Comparison of ENCODE assay signal across 13 cellular contexts in genomic region chr6:29828471-29828797, GRCh38. TPM values are rescaled to one million over a fixed set of nuclear protein-coding genes. Genes with fewer than 3 reads are reported as not detected.
DNase-seq lines count a peak whose midpoint lies in the region; ATAC-seq, FAIRE-seq and TF ChIP-seq lines count a peak whose summit lies in the region.
"Had no signal": no experiment of that assay in that cellular context is flagged by ENCODE, and none has a peak within 500 bp of the region (broad histone marks: within the 10 kb centered on the region; RNA-seq: fewer than 3 reads in every experiment).

No MANE protein-coding gene starts in this region.

- H3K27me3 ChIP-seq in bronchial epithelial cell (ENCODE audit: control insufficient read depth, insufficient read depth, low read length) (peaks cover 13% of the 10 kb centered on the region), subcutaneous abdominal adipose tissue (ENCODE audit: control insufficient read depth in 5 of 5, insufficient read depth in 4 of 5, low read length in 5 of 5) (peaks cover 11 to 52% (median 40%) of the 10 kb centered on the region in 5 donors), BE2C (peaks cover 25% of the 10 kb centered on the region)

- no peaks in the 10 kb centered on the region for H3K36me3 ChIP-seq in bronchial epithelial cell (ENCODE audit: control insufficient read depth, insufficient read depth, low read length)
- H3K36me3 ChIP-seq in subcutaneous abdominal adipose tissue (ENCODE audit: control insufficient read depth in 5 of 5, insufficient read depth in 5 of 5, low read length in 5 of 5): no peaks in the 10 kb centered on the region
- no peaks in the 10 kb centered on the region for H3K36me3 ChIP-seq in BE2C

- FAIRE-seq in bronchial epithelial cell (lab: Jason Lieb, UNC): no peak
- FAIRE-seq: HepG2 had no signal

- H3K27me3 Mint-ChIP-seq in activated CD4-positive, alpha-beta T cell treated with anti-CD3 and anti-CD28 coated beads for 36 hours: peaks cover 53% of the 10 kb centered on the region
- peaks cover 97% of the 10 kb centered on the region for H3K27me3 Mint-ChIP-seq in mesothelial cell of epicardium (ENCODE audit: low read depth)

- H3K4me1 ChIP-seq in subcutaneous abdominal adipose tissue (ENCODE audit: control insufficient read depth in 5 of 5, insufficient read depth in 5 of 5, low read length in 5 of 5) (peaks cover 0 to 14% (median 8%) of the 10 kb centered on the region in 5 donors), BE2C (no peaks in the 10 kb centered on the region)

- H3K4me3 Mint-ChIP-seq in activated CD4-positive, alpha-beta T cell treated with anti-CD3 and anti-CD28 coated beads for 36 hours: peak overlapping the region; percentile 37
- H3K4me3 Mint-ChIP-seq in mesothelial cell of epicardium: peak overlapping the region; percentile 38

- POLR2A ChIA-PET in activated CD4-positive, alpha-beta T cell treated with anti-CD3 and anti-CD28 coated beads for 36 hours (lab: Charles Lee): no interaction called here

- peak; percentile 79 for ATAC-seq in activated CD4-positive, alpha-beta T cell treated with anti-CD3 and anti-CD28 coated beads for 36 hours
- ATAC-seq in HG02981 (IDR thresholded peaks at IDR 0.05; ENCODE audit: unreplicated experiment) (no peak), HG03097 (IDR thresholded peaks at IDR 0.05; ENCODE audit: low FRiP score, unreplicated experiment) (no peak)

- peak; percentile 72 for DNase-seq in activated CD4-positive, alpha-beta T cell treated with anti-CD3 and anti-CD28 coated beads for 36 hours
- no peak for DNase-seq in activated CD4-positive, alpha-beta T cell treated with anti-CD3 and anti-CD28 coated beads, Interleukin-2, amount 50 U/mL, for 4 hours
- DNase-seq in bronchial epithelial cell (ENCODE audit: low read depth): no peak
- no peak for DNase-seq in mesothelial cell of epicardium (ENCODE audit: low spot score in 2 of 2, unreplicated experiment in 2 of 2)
- no peak for DNase-seq in BE2C
- DNase-seq: NCI-H524, T1000 had no signal

- H3K4me1 Mint-ChIP-seq in activated CD4-positive, alpha-beta T cell treated with anti-CD3 and anti-CD28 coated beads for 36 hours: peaks cover 10% of the 10 kb centered on the region
- H3K4me1 Mint-ChIP-seq in mesothelial cell of epicardium: peaks cover 7% of the 10 kb centered on the region
- H3K4me1 Mint-ChIP-seq: central memory CD8-positive, alpha-beta T cell had no signal

- H3K4me3 ChIP-seq in bronchial epithelial cell (ENCODE audit: low read depth, low read length) (peak overlapping the region; percentile 25), subcutaneous abdominal adipose tissue (ENCODE audit: low read depth in 1 of 5, low read length in 5 of 5) (peak overlapping the region in 3 of 5 donors; percentile 6 to 48 (median 40)), BE2C (ENCODE audit: low read depth, low read length) (no peak overlapping the region)

- no peaks in the 10 kb centered on the region for H3K9me3 Mint-ChIP-seq in activated CD4-positive, alpha-beta T cell treated with anti-CD3 and anti-CD28 coated beads for 36 hours (ENCODE audit: low read depth)
- H3K9me3 Mint-ChIP-seq in mesothelial cell of epicardium: no peaks in the 10 kb centered on the region
- H3K9me3 Mint-ChIP-seq: central memory CD8-positive, alpha-beta T cell had no signal

- H3K36me3 Mint-ChIP-seq in activated CD4-positive, alpha-beta T cell treated with anti-CD3 and anti-CD28 coated beads for 36 hours (ENCODE audit: low read depth): no peaks in the 10 kb centered on the region
- no peaks in the 10 kb centered on the region for H3K36me3 Mint-ChIP-seq in mesothelial cell of epicardium

- intact Hi-C loops in activated CD4-positive, alpha-beta T cell treated with anti-CD3 and anti-CD28 coated beads for 36 hours (cut with DNase I, micrococcal nuclease): no loop called here

- H3K27ac Mint-ChIP-seq in activated CD4-positive, alpha-beta T cell treated with anti-CD3 and anti-CD28 coated beads for 36 hours: no peak overlapping the region
- H3K27ac Mint-ChIP-seq in mesothelial cell of epicardium: no peak overlapping the region

- H3K9me3 ChIP-seq in subcutaneous abdominal adipose tissue (ENCODE audit: control insufficient read depth in 5 of 5, low read length in 5 of 5): no peaks in the 10 kb centered on the region
- H3K9me3 ChIP-seq in BE2C: no peaks in the 10 kb centered on the region

- no peak for TF ChIP-seq CTCF in bronchial epithelial cell (IDR thresholded peaks at IDR 0.05; ENCODE audit: insufficient read depth, low read length, severe bottlenecking)
- no peak for TF ChIP-seq CTCF in mesothelial cell of epicardium (IDR thresholded peaks at IDR 0.05; ENCODE audit: unreplicated experiment)
- no peak for TF ChIP-seq CTCF in BE2C (IDR thresholded peaks at IDR 0.05; ENCODE audit: low read depth, low read length)

- CTCF ChIA-PET in activated CD4-positive, alpha-beta T cell treated with anti-CD3 and anti-CD28 coated beads for 36 hours (lab: Charles Lee): no interaction called here

- H3K27ac ChIP-seq in subcutaneous abdominal adipose tissue (ENCODE audit: low read depth, low read length): no peak overlapping the region

- H3K9ac ChIP-seq in subcutaneous abdominal adipose tissue (ENCODE audit: low read length in 5 of 5): no peak overlapping the region

RNA-seq across cellular contexts. Expression of gene HLA-G, which starts 0.8 kb away (rescaled TPM):
- under 1 TPM; 0.35 to 0.55 TPM for total RNA-seq in activated CD4-positive, alpha-beta T cell treated with anti-CD3 and anti-CD28 coated beads for 36 hours
- total RNA-seq in bronchial epithelial cell: 4.9 and 13.2 TPM in 2 replicates
- 0.29 to 0.70 TPM (median 0.56 TPM) in 3 replicates for total RNA-seq in mesothelial cell of epicardium
- polyA plus RNA-seq in BE2C (2012; ENCODE audit: insufficient read depth, insufficient read length, low read depth): 0.97 TPM
- total RNA-seq: temporal lobe had no signal
